ENCODE assay signal across 1 cellular context in the genomic region with DNA sequence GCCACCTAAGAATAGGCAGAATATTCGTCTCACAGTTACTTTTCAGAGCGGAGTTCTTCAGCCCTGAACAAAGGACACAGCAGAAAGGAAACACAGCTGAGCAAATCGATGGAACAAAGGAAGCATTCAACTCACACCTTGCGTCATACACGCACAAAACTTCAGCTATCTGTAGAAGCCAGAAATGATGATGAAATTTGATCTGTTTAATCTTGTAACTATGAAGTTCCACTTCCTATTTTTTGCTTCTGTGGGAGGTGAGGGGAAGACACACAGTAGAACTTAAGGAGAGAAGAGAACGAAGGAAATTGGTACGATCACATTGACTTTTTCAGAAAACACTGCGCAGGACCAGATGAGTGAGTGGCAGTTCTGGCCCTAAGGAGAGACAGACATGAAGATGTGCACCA.
TF ChIP-seq lines count a peak whose summit lies in the region.

No MANE protein-coding gene starts in this region.

TF ChIP-seq in HepG2, 621 proteins besides CTCF, POLR2A, EP300 and RAD21 (continued from another document and continues in another):
- TF ChIP-seq, protein P1, sequence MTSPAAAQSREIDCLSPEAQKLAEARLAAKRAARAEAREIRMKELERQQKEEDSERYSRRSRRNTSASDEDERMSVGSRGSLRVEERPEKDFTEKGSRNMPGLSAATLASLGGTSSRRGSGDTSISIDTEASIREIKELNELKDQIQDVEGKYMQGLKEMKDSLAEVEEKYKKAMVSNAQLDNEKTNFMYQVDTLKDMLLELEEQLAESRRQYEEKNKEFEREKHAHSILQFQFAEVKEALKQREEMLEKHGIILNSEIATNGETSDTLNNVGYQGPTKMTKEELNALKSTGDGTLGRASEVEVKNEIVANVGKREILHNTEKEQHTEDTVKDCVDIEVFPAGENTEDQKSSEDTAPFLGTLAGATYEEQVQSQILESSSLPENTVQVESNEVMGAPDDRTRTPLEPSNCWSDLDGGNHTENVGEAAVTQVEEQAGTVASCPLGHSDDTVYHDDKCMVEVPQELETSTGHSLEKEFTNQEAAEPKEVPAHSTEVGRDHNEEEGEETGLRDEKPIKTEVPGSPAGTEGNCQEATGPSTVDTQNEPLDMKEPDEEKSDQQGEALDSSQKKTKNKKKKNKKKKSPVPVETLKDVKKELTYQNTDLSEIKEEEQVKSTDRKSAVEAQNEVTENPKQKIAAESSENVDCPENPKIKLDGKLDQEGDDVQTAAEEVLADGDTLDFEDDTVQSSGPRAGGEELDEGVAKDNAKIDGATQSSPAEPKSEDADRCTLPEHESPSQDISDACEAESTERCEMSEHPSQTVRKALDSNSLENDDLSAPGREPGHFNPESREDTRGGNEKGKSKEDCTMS (CRISPR knock-in tag; conservative IDR thresholded peaks at IDR 0.05): no peak
- no peak for TF ChIP-seq ZNF616 (CRISPR knock-in tag; IDR thresholded peaks at IDR 0.05; ENCODE audit: low read depth)
- TF ChIP-seq MTA1 (CRISPR knock-in tag; IDR thresholded peaks at IDR 0.05; ENCODE audit: borderline replicate concordance): no peak; the same call in 1 of the 2 replicates
- TF ChIP-seq, protein P2, sequence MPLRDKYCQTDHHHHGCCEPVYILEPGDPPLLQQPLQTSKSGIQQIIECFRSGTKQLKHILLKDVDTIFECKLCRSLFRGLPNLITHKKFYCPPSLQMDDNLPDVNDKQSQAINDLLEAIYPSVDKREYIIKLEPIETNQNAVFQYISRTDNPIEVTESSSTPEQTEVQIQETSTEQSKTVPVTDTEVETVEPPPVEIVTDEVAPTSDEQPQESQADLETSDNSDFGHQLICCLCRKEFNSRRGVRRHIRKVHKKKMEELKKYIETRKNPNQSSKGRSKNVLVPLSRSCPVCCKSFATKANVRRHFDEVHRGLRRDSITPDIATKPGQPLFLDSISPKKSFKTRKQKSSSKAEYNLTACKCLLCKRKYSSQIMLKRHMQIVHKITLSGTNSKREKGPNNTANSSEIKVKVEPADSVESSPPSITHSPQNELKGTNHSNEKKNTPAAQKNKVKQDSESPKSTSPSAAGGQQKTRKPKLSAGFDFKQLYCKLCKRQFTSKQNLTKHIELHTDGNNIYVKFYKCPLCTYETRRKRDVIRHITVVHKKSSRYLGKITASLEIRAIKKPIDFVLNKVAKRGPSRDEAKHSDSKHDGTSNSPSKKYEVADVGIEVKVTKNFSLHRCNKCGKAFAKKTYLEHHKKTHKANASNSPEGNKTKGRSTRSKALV (CRISPR knock-in tag; IDR thresholded peaks at IDR 0.05): peak; percentile 77; the same call in 1 of the 2 replicates
- peak; percentile 47; the same call in 1 of the 2 replicates for TF ChIP-seq CCDC6 (CRISPR knock-in tag; IDR thresholded peaks at IDR 0.05)
- peak; percentile 97 for TF ChIP-seq MED1 (CRISPR knock-in tag; IDR thresholded peaks at IDR 0.05)
- TF ChIP-seq, protein P3, sequence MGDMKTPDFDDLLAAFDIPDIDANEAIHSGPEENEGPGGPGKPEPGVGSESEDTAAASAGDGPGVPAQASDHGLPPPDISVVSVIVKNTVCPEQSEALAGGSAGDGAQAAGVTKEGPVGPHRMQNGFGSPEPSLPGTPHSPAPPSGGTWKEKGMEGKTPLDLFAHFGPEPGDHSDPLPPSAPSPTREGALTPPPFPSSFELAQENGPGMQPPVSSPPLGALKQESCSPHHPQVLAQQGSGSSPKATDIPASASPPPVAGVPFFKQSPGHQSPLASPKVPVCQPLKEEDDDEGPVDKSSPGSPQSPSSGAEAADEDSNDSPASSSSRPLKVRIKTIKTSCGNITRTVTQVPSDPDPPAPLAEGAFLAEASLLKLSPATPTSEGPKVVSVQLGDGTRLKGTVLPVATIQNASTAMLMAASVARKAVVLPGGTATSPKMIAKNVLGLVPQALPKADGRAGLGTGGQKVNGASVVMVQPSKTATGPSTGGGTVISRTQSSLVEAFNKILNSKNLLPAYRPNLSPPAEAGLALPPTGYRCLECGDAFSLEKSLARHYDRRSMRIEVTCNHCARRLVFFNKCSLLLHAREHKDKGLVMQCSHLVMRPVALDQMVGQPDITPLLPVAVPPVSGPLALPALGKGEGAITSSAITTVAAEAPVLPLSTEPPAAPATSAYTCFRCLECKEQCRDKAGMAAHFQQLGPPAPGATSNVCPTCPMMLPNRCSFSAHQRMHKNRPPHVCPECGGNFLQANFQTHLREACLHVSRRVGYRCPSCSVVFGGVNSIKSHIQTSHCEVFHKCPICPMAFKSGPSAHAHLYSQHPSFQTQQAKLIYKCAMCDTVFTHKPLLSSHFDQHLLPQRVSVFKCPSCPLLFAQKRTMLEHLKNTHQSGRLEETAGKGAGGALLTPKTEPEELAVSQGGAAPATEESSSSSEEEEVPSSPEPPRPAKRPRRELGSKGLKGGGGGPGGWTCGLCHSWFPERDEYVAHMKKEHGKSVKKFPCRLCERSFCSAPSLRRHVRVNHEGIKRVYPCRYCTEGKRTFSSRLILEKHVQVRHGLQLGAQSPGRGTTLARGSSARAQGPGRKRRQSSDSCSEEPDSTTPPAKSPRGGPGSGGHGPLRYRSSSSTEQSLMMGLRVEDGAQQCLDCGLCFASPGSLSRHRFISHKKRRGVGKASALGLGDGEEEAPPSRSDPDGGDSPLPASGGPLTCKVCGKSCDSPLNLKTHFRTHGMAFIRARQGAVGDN (CRISPR knock-in tag; IDR thresholded peaks at IDR 0.05): no peak
- TF ChIP-seq AKAP8 (CRISPR knock-in tag; IDR thresholded peaks at IDR 0.05): no peak
- peak; percentile 79; the same call in 1 of the 2 replicates for TF ChIP-seq FOXK2 (IDR thresholded peaks at IDR 0.05)
- TF ChIP-seq, protein P4, sequence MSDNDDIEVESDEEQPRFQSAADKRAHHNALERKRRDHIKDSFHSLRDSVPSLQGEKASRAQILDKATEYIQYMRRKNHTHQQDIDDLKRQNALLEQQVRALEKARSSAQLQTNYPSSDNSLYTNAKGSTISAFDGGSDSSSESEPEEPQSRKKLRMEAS (IDR thresholded peaks at IDR 0.05): no peak
- TF ChIP-seq ZNF10 (CRISPR knock-in tag; IDR thresholded peaks at IDR 0.05; ENCODE audit: borderline replicate concordance, low read depth): no peak
- TF ChIP-seq ZNF776 (CRISPR knock-in tag; IDR thresholded peaks at IDR 0.05): no peak
- TF ChIP-seq, protein P5, sequence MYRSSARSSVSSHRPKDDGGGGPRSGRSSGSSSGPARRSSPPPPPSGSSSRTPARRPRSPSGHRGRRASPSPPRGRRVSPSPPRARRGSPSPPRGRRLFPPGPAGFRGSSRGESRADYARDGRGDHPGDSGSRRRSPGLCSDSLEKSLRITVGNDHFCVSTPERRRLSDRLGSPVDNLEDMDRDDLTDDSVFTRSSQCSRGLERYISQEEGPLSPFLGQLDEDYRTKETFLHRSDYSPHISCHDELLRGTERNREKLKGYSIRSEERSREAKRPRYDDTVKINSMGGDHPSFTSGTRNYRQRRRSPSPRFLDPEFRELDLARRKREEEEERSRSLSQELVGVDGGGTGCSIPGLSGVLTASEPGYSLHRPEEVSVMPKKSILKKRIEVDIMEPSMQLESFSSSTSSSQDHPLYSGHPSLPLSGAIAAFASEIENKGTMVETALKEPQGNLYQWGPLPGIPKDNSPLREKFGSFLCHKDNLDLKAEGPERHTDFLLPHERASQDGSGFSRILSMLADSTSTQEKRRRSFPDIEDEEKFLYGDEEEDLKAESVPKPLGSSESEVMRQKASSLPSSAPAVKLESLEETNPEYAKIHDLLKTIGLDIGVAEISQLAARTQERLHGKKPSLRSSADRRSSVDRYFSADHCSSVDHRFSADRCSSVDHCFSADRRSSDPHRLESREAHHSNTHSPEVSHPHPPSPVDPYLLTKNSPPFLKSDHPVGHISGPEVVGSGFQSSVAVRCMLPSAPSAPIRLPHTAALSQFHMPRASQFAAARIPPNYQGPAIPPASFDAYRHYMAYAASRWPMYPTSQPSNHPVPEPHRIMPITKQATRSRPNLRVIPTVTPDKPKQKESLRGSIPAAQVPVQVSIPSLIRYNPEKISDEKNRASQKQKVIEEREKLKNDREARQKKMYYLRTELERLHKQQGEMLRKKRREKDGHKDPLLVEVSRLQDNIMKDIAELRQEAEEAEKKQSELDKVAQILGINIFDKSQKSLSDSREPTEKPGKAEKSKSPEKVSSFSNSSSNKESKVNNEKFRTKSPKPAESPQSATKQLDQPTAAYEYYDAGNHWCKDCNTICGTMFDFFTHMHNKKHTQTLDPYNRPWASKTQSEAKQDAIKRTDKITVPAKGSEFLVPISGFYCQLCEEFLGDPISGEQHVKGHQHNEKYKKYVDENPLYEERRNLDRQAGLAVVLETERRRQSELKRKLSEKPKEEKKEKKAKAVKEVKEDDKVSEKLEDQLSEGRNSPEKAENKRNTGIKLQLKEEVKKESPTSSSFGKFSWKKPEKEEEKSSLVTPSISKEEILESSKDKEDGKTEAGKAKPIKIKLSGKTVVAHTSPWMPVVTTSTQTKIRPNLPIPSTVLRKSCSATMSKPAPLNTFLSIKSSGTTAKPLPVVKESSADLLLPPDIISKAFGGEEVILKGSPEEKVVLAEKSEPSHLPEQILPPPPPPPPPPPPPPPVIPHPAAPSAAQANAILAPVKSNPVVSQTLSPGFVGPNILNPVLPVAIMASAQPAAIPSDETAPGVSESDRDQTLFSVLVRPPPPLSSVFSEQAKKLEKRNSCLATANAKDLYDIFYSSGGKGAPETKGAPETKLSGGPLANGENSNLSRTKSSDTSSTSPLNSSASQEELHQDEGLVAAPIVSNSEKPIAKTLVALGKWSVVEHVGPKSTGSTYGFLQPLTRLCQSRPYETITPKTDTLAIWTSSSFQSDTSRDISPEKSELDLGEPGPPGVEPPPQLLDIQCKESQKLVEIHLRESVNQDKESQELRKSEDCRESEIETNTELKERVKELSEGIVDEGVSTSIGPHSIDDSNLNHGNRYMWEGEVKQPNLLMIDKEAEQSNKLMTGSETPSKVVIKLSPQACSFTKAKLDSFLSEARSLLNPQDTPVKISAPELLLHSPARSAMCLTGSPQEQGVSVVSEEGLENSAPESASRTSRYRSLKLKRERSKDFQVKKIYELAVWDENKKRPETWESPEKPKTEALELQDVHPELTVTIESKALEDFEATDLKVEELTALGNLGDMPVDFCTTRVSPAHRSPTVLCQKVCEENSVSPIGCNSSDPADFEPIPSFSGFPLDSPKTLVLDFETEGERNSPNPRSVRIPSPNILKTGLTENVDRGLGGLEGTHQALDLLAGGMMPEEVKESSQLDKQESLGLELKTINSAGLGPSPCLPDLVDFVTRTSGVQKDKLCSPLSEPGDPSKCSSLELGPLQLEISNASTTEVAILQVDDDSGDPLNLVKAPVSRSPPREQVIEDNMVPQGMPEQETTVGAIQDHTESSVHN (CRISPR knock-in tag; IDR thresholded peaks at IDR 0.05): peak; percentile 77; the same call in 1 of the 2 replicates
- TF ChIP-seq, protein P6, sequence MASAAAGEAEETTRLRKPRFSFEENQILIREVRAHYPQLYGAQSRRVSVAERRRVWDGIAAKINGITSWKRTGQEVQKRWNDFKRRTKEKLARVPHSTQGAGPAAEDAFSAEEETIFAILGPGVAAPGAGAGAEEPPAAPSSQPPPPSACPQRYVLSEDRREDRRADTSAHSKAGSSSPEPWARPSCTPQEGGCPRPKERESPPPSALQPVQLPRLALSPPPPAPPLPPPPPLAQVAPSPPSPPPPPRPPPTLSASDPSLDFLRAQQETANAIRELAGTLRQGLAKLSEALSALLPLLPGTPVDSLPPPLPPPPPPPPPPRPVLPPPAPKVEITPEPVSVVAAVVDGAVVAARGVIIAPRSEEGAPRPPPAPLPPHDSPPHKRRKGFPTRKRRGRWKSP (CRISPR knock-in tag; IDR thresholded peaks at IDR 0.05): no peak
- TF ChIP-seq HNRNPL (IDR thresholded peaks at IDR 0.05; ENCODE audit: low read depth, low read length): no peak
- TF ChIP-seq ZNF839 (CRISPR knock-in tag; IDR thresholded peaks at IDR 0.05; ENCODE audit: borderline replicate concordance): no peak
- TF ChIP-seq HNRNPLL (IDR thresholded peaks at IDR 0.05; ENCODE audit: low read depth, low read length, poor library complexity, severe bottlenecking): no peak
- TF ChIP-seq, protein P7, sequence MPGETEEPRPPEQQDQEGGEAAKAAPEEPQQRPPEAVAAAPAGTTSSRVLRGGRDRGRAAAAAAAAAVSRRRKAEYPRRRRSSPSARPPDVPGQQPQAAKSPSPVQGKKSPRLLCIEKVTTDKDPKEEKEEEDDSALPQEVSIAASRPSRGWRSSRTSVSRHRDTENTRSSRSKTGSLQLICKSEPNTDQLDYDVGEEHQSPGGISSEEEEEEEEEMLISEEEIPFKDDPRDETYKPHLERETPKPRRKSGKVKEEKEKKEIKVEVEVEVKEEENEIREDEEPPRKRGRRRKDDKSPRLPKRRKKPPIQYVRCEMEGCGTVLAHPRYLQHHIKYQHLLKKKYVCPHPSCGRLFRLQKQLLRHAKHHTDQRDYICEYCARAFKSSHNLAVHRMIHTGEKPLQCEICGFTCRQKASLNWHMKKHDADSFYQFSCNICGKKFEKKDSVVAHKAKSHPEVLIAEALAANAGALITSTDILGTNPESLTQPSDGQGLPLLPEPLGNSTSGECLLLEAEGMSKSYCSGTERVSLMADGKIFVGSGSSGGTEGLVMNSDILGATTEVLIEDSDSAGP (CRISPR knock-in tag; IDR thresholded peaks at IDR 0.05; ENCODE audit: borderline replicate concordance): no peak
- no peak for TF ChIP-seq ADNP (CRISPR knock-in tag; IDR thresholded peaks at IDR 0.05)
- no peak for TF ChIP-seq POLR2AphosphoS5 (IDR thresholded peaks at IDR 0.05; ENCODE audit: low read depth, low read length)
- TF ChIP-seq, protein P8, sequence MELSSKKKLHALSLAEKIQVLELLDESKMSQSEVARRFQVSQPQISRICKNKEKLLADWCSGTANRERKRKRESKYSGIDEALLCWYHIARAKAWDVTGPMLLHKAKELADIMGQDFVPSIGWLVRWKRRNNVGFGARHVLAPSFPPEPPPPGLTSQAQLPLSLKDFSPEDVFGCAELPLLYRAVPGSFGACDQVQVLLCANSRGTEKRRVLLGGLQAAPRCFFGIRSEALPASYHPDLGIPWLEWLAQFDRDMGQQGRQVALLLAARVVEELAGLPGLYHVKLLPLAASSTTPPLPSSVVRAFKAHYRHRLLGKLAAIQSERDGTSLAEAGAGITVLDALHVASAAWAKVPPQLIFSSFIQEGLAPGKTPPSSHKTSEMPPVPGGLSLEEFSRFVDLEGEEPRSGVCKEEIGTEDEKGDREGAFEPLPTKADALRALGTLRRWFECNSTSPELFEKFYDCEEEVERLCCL (CRISPR knock-in tag; IDR thresholded peaks at IDR 0.05; ENCODE audit: borderline replicate concordance): no peak
- no peak for TF ChIP-seq ZNF563 (CRISPR knock-in tag; IDR thresholded peaks at IDR 0.05)
- no peak for TF ChIP-seq IRX3 (CRISPR knock-in tag; IDR thresholded peaks at IDR 0.05; ENCODE audit: borderline replicate concordance, low read depth)
- TF ChIP-seq, protein P9, sequence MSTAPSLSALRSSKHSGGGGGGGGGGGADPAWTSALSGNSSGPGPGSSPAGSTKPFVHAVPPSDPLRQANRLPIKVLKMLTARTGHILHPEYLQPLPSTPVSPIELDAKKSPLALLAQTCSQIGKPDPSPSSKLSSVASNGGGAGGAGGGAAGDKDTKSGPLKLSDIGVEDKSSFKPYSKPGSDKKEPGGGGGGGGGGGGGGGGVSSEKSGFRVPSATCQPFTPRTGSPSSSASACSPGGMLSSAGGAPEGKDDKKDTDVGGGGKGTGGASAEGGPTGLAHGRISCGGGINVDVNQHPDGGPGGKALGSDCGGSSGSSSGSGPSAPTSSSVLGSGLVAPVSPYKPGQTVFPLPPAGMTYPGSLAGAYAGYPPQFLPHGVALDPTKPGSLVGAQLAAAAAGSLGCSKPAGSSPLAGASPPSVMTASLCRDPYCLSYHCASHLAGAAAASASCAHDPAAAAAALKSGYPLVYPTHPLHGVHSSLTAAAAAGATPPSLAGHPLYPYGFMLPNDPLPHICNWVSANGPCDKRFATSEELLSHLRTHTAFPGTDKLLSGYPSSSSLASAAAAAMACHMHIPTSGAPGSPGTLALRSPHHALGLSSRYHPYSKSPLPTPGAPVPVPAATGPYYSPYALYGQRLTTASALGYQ (CRISPR knock-in tag; IDR thresholded peaks at IDR 0.05): peak; percentile 88
- TF ChIP-seq ZNF382 (CRISPR knock-in tag; IDR thresholded peaks at IDR 0.05; ENCODE audit: borderline replicate concordance): no peak
- TF ChIP-seq ZMYM4 (CRISPR knock-in tag; IDR thresholded peaks at IDR 0.05): peak; percentile 68
- no peak for TF ChIP-seq CBX1 (IDR thresholded peaks at IDR 0.05; ENCODE audit: low read depth)
- TF ChIP-seq HES4 (CRISPR knock-in tag; IDR thresholded peaks at IDR 0.05; ENCODE audit: borderline replicate concordance): no peak
